In the genomic region with DNA sequence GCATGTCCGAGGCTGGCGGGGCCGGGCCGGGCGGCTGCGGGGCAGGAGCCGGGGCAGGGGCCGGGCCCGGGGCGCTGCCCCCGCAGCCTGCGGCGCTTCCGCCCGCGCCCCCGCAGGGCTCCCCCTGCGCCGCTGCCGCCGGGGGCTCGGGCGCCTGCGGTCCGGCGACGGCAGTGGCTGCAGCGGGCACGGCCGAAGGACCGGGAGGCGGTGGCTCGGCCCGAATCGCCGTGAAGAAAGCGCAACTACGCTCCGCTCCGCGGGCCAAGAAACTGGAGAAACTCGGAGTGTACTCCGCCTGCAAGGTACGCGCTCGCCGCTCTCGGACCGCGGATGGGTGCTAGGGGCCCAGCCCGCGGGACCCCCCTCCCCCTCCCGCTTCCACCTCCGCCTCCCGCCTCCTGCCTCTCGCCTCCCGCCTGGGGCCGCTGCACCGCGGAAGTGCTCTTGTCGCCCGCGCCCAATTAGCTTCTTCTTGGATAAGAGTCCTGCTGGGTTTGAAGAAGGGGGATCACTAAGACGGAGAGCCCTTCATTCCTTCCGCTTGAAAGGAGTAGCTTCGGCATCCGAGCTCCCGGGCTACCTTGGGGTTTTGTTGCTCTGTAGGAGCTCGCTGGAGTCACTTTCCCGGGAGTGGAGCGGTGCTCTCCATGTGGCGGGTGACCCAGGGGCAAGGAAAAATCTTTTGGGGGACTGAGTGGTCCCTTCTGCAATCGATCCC, we compare ENCODE assay signal across 8 cellular contexts. TPM values are rescaled to one million over a fixed set of nuclear protein-coding genes. Genes with fewer than 3 reads are reported as not detected.
DNase-seq lines count a peak whose midpoint lies in the region; ATAC-seq and TF ChIP-seq lines count a peak whose summit lies in the region.

No MANE protein-coding gene starts in this region.

- H3K9me3 Mint-ChIP-seq in activated CD8-positive, alpha-beta T cell treated with anti-CD3 and anti-CD28 coated beads for 36 hours = no peaks in the 10 kb centered on the region

- H3K9me3 ChIP-seq in lung (ENCODE audit: control insufficient read depth in 2 of 2, insufficient read depth in 1 of 2, low read length in 1 of 2) = no peaks in the 10 kb centered on the region

- peak overlapping the region; percentile 93 for H3K4me3 Mint-ChIP-seq in activated CD8-positive, alpha-beta T cell treated with anti-CD3 and anti-CD28 coated beads for 36 hours

- peaks cover 52% of the 10 kb centered on the region for H3K4me1 Mint-ChIP-seq in activated CD8-positive, alpha-beta T cell treated with anti-CD3 and anti-CD28 coated beads for 36 hours (ENCODE audit: low read depth)

- H3K27me3 ChIP-seq in lung (ENCODE audit: control insufficient read depth, insufficient read depth) = no peaks in the 10 kb centered on the region

- H3K27ac Mint-ChIP-seq in activated CD8-positive, alpha-beta T cell treated with anti-CD3 and anti-CD28 coated beads for 36 hours = peak overlapping the region; percentile 87

- H3K36me3 ChIP-seq in lung (ENCODE audit: control insufficient read depth in 2 of 2, insufficient read depth in 2 of 2, low read length in 2 of 2) = no peaks in the 10 kb centered on the region

- CTCF ChIA-PET in activated CD8-positive, alpha-beta T cell treated with anti-CD3 and anti-CD28 coated beads for 36 hours (lab: Charles Lee) = interaction anchor here (0.6 to 1.5 kb wide), 10 partner anchors 10 to 154 kb away, joined by 3 to 12 read pairs (median 3); no protein-coding TSS in a partner anchor

- no peaks in the 10 kb centered on the region for H3K36me3 Mint-ChIP-seq in activated CD8-positive, alpha-beta T cell treated with anti-CD3 and anti-CD28 coated beads for 36 hours (ENCODE audit: low read depth)

- H3K27ac ChIP-seq in lung (ENCODE audit: low read depth in 1 of 2, low read length in 1 of 2) = peak overlapping the region; percentile 92 to 100

- TF ChIP-seq CTCF in AG09309 (IDR thresholded peaks at IDR 0.05; ENCODE audit: control insufficient read depth, insufficient read depth, low read depth, low read length, missing control alignments) (no peak), lung (IDR thresholded peaks at IDR 0.05; ENCODE audit: control extremely low read depth, extremely low read depth) (no peak)
- no peak for TF ChIP-seq CTCF in activated CD8-positive, alpha-beta T cell treated with anti-CD3 and anti-CD28 coated beads for 36 hours (IDR thresholded peaks at IDR 0.05)

- no peak for DNase-seq in AG09309 (ENCODE audit: low read depth)
- DNase-seq in NCI-H526 treated with DMSO at 0.1 percent for 48 hours (lab: John Stamatoyannopoulos, UW) = peak; percentile 62
- DNase-seq in activated CD8-positive, alpha-beta T cell treated with anti-CD3 and anti-CD28 coated beads for 36 hours = peak; percentile 78
- DNase-seq in effector CD4-positive, alpha-beta T cell = peak; percentile 60
- DNase-seq in lung (ENCODE audit: low spot score) = peak; percentile 77
- peak; percentile 35 to 66 (median 41) for DNase-seq in stimulated activated CD4-positive, alpha-beta T cell treated with anti-CD3 and anti-CD28 coated beads, TNF-alpha, amount 100 ng/mL, for 48 hours (ENCODE audit: low read depth in 3 of 3)

- WGBS in lung, 2 donors = 1% methylated on average over 35 to 73 of the region's 73 CpGs

- H3K4me1 ChIP-seq in lung (ENCODE audit: control insufficient read depth in 2 of 2, insufficient read depth in 2 of 2, low read length in 2 of 2) = peaks cover 7 to 13% of the 10 kb centered on the region in 2 donors

- intact Hi-C loops in activated CD8-positive, alpha-beta T cell treated with anti-CD3 and anti-CD28 coated beads for 36 hours (cut with micrococcal nuclease) = loop anchor here (5.0 to 10.0 kb wide), 4 partner anchors 62 to 147 kb away; partner anchors contain the start of genes EFHB and SGO1

- ATAC-seq in GM18873 (IDR thresholded peaks at IDR 0.05; ENCODE audit: low FRiP score, unreplicated experiment) (peak; percentile 31), HG03108 (IDR thresholded peaks at IDR 0.05; ENCODE audit: unreplicated experiment) (peak; percentile 33), lung (ENCODE audit: insufficient read depth, low FRiP score) (peak; percentile 48)
- ATAC-seq in activated CD8-positive, alpha-beta T cell treated with anti-CD3 and anti-CD28 coated beads for 36 hours = peak; percentile 29

- POLR2A ChIA-PET in activated CD8-positive, alpha-beta T cell treated with anti-CD3 and anti-CD28 coated beads for 36 hours (lab: Charles Lee) = interaction anchor here (1.0 to 2.8 kb wide), 5 partner anchors 14 to 145 kb away, joined by 3 to 17 read pairs (median 11); partner anchors contain the start of gene SGO1

- H3K4me3 ChIP-seq in AG09309 (ENCODE audit: control insufficient read depth, low read depth, low read length) (peak overlapping the region; percentile 79), lung (peak overlapping the region; percentile 68)

- no peaks in the 10 kb centered on the region for H3K27me3 Mint-ChIP-seq in activated CD8-positive, alpha-beta T cell treated with anti-CD3 and anti-CD28 coated beads for 36 hours

RNA-seq across cellular contexts. Expression of gene KAT2B, which starts 0.4 kb away (rescaled TPM):
- 10 to 100 TPM; 18.6 to 28.8 TPM for total RNA-seq in activated CD8-positive, alpha-beta T cell treated with anti-CD3 and anti-CD28 coated beads for 36 hours
- 10 to 100 TPM; 22.5 to 42.6 TPM for total RNA-seq in lung
- 10 to 100 TPM in 1 of 2 donors, 1 to 10 TPM in 1; 9.3 to 12.0 TPM for polyA plus RNA-seq in lung

RNA-seq across cellular contexts. Expression of gene PP2D1, which starts 28.6 kb away (rescaled TPM):
- total RNA-seq in activated CD8-positive, alpha-beta T cell treated with anti-CD3 and anti-CD28 coated beads for 36 hours = not detected
- not detected for total RNA-seq in lung
- polyA plus RNA-seq in lung = not detected
